In the genomic region with DNA sequence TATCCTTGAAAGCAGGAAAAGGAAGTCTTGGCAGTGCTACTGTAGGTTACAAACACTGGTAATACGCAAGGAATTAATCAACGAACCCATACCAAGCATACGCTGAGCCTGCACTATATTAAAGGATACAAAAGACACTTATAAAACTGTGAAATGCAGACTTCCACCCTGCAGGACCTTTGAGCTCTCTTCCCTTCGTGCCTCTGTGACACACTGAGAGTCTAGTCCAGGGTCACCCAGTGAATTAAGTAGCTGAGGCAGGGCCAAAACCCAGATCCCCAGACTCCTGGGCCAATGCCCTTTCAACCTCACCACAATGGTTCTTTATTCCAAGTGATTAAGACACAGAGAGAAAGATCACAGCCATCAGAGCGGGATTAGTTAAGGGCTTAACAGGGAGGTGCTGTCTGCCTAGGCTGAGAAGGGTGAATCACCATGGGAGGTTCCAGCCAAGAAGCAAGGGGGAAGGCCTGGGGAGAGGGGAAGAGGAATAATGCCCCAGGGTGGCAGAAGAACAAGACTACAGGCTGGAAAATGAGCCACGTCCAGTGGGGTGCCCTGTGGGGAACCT, we compare ENCODE assay signal across 8 cellular contexts. TPM values are rescaled to one million over a fixed set of nuclear protein-coding genes. Genes with fewer than 3 reads are reported as not detected.
A peak's percentile ranks its signal among the peaks of the same experiment; 100 is the strongest.
DNase-seq lines count a peak whose midpoint lies in the region; ATAC-seq and TF ChIP-seq lines count a peak whose summit lies in the region.

No MANE protein-coding gene starts in this region.

- peaks cover 7% of the 10 kb centered on the region for H3K36me3 Mint-ChIP-seq in neural crest cell (ENCODE audit: low read depth)

- ATAC-seq in GM21360 (IDR thresholded peaks at IDR 0.05; ENCODE audit: unreplicated experiment) (no peak), HG03378 (IDR thresholded peaks at IDR 0.05; ENCODE audit: unreplicated experiment) (no peak), GM21367 (IDR thresholded peaks at IDR 0.05; ENCODE audit: unreplicated experiment) (no peak)

- DNase-seq in ELR (ENCODE audit: low read depth) (peak; percentile 94), OCI-M1 (lab: John Stamatoyannopoulos, UW) (peak; percentile 40), epithelial cell of prostate (ENCODE audit: low read depth, low spot score) (peak; percentile 75), neural crest cell (ENCODE audit: low read depth, low spot score) (no peak), NCI-H1092 (lab: John Stamatoyannopoulos, UW) (no peak)

- peak overlapping the region; percentile 65 for H3K4me3 Mint-ChIP-seq in neural crest cell

- H3K27me3 Mint-ChIP-seq in neural crest cell (ENCODE audit: low read depth), result peaks cover 28% of the 10 kb centered on the region

- H3K27ac Mint-ChIP-seq in neural crest cell (ENCODE audit: unreplicated experiment), result peak overlapping the region; percentile 15

- peak overlapping the region; percentile 100 for H3K27ac ChIP-seq in epithelial cell of prostate

- H3K4me1 Mint-ChIP-seq in neural crest cell, result peaks cover 73% of the 10 kb centered on the region

- TF ChIP-seq CTCF in neural crest cell (conservative IDR thresholded peaks at IDR 0.05), result no peak

- H3K9me3 Mint-ChIP-seq in neural crest cell, result no peaks in the 10 kb centered on the region

RNA-seq across cellular contexts. Expression of a gene that starts 6.8 kb away (rescaled TPM):
- 122 and 129 TPM in 2 replicates for total RNA-seq in neural crest cell

Comparison
In these comparisons a context has a peak if more than half of its experiments do, and no peak if none do; other contexts are left out.
1. DNase-seq: peak in ELR (single experiment), OCI-M1 (single experiment) and epithelial cell of prostate (single experiment); none in neural crest cell (single experiment) and NCI-H1092 (single experiment).